ENCODE assay signal across 8 cellular contexts in the genomic region with DNA sequence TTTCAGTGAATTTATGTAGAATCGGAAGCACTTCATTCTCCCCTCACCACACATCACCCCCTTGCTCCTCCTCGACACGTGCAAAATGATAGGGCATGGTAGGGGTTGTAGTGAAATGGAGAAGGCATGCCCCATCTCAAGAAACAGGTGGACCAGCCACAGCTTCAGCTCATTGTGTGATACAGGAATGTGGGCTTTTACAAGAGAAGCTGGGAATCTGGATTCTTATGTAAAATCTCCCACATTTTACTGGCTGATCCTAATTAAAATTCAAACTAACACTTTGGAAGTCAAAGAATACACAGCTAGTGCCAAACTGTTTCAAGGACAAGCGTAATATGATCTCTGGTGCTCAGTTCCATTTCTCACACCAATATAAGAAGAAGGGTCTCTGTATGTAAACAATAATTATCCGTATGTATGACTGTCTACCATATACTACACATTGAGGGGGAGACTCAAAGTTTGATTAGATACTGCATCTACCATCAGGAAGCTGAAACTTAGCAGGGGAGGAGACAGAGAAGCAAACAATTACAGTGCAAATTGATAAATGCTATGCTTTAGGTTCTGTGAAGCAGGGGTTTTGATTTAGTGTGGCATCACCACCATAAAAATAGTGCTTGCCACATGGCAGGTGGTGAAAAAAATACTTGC. TPM values are rescaled to one million over a fixed set of nuclear protein-coding genes. Genes with fewer than 3 reads are reported as not detected.
DNase-seq lines count a peak whose midpoint lies in the region; ATAC-seq and TF ChIP-seq lines count a peak whose summit lies in the region.

No MANE protein-coding gene starts in this region.

- peaks cover 51% of the 10 kb centered on the region for H3K4me1 ChIP-seq in SJSA1 (replicated peaks)
- no peaks in the 10 kb centered on the region for H3K4me1 ChIP-seq in right lobe of liver

- H3K9me3 ChIP-seq in SJSA1 (replicated peaks), result no peaks in the 10 kb centered on the region
- H3K9me3 ChIP-seq in right lobe of liver, result no peaks in the 10 kb centered on the region

- no peak for DNase-seq in SJSA1 (ENCODE audit: low read depth in 1 of 2, low spot score in 2 of 2)
- no peak for DNase-seq in right lobe of liver
- no peak for DNase-seq in stimulated activated CD8-positive, alpha-beta memory T cell treated with anti-CD3 and anti-CD28 coated beads, Interleukin-4, amount 100 ng/mL, for 48 hours
- DNase-seq in HPDE6-E6E7 (ENCODE audit: extremely low spot score), result no peak
- DNase-seq in HUDEP-2 (lab: John Stamatoyannopoulos, UW; ENCODE audit: unreplicated experiment in 76 of 76), result no peak
- no peak for DNase-seq in SKM-1 (lab: John Stamatoyannopoulos, UW; ENCODE audit: unreplicated experiment)

- intact Hi-C loops in right lobe of liver (cut with DNase I), result no loop called here

- peak overlapping the region; percentile 30 for H3K27ac ChIP-seq in SJSA1
- H3K27ac ChIP-seq in right lobe of liver, result peak overlapping the region in 2 of 3 donors; percentile 48 to 70

- H3K27me3 ChIP-seq in SJSA1 (replicated peaks) (no peaks in the 10 kb centered on the region), right lobe of liver (no peaks in the 10 kb centered on the region)

- WGBS in right lobe of liver (ENCODE audit: insufficient coverage, low coverage, low lambda C conversion rate, missing lambda C conversion rate), result 58% methylated on average over 5 of the region's 5 CpGs

- no peak for TF ChIP-seq POLR2A in right lobe of liver (IDR thresholded peaks at IDR 0.05)

- TF ChIP-seq CTCF in right lobe of liver (IDR thresholded peaks at IDR 0.05), result no peak

- H3K4me3 ChIP-seq in SJSA1 (peak overlapping the region; percentile 4), right lobe of liver (no peak overlapping the region)

- H3K36me3 ChIP-seq in SJSA1 (peaks cover 13% of the 10 kb centered on the region), right lobe of liver (no peaks in the 10 kb centered on the region)

- ATAC-seq in GM18873 (IDR thresholded peaks at IDR 0.05; ENCODE audit: low FRiP score, unreplicated experiment) (peak; percentile 24), HG02763 (IDR thresholded peaks at IDR 0.05; ENCODE audit: unreplicated experiment) (peak; percentile 11), right lobe of liver (peak in 1 of 4 donors; percentile 8)

RNA-seq across cellular contexts. Expression of gene KIAA0408, which starts 24.3 kb away (rescaled TPM):
- total RNA-seq in SJSA1 (2014; rRNA removed; shearing (Covaris generic)), result 5.1 and 5.8 TPM in 2 replicates
- under 1 TPM in 4 of 6 experiments, not detected in 2; 0.06 to 0.33 (median 0.16) TPM for total RNA-seq in right lobe of liver
